In genomic region chr10:95049919-95050318, GRCh38 we compare ENCODE assay signal across 1 cellular context.
TF ChIP-seq lines count a peak whose summit lies in the region.

No MANE protein-coding gene starts in this region.

TF ChIP-seq in H1, 55 proteins besides CTCF, POLR2A, EP300 and RAD21 (continued from another document):
- TF ChIP-seq, protein P1, sequence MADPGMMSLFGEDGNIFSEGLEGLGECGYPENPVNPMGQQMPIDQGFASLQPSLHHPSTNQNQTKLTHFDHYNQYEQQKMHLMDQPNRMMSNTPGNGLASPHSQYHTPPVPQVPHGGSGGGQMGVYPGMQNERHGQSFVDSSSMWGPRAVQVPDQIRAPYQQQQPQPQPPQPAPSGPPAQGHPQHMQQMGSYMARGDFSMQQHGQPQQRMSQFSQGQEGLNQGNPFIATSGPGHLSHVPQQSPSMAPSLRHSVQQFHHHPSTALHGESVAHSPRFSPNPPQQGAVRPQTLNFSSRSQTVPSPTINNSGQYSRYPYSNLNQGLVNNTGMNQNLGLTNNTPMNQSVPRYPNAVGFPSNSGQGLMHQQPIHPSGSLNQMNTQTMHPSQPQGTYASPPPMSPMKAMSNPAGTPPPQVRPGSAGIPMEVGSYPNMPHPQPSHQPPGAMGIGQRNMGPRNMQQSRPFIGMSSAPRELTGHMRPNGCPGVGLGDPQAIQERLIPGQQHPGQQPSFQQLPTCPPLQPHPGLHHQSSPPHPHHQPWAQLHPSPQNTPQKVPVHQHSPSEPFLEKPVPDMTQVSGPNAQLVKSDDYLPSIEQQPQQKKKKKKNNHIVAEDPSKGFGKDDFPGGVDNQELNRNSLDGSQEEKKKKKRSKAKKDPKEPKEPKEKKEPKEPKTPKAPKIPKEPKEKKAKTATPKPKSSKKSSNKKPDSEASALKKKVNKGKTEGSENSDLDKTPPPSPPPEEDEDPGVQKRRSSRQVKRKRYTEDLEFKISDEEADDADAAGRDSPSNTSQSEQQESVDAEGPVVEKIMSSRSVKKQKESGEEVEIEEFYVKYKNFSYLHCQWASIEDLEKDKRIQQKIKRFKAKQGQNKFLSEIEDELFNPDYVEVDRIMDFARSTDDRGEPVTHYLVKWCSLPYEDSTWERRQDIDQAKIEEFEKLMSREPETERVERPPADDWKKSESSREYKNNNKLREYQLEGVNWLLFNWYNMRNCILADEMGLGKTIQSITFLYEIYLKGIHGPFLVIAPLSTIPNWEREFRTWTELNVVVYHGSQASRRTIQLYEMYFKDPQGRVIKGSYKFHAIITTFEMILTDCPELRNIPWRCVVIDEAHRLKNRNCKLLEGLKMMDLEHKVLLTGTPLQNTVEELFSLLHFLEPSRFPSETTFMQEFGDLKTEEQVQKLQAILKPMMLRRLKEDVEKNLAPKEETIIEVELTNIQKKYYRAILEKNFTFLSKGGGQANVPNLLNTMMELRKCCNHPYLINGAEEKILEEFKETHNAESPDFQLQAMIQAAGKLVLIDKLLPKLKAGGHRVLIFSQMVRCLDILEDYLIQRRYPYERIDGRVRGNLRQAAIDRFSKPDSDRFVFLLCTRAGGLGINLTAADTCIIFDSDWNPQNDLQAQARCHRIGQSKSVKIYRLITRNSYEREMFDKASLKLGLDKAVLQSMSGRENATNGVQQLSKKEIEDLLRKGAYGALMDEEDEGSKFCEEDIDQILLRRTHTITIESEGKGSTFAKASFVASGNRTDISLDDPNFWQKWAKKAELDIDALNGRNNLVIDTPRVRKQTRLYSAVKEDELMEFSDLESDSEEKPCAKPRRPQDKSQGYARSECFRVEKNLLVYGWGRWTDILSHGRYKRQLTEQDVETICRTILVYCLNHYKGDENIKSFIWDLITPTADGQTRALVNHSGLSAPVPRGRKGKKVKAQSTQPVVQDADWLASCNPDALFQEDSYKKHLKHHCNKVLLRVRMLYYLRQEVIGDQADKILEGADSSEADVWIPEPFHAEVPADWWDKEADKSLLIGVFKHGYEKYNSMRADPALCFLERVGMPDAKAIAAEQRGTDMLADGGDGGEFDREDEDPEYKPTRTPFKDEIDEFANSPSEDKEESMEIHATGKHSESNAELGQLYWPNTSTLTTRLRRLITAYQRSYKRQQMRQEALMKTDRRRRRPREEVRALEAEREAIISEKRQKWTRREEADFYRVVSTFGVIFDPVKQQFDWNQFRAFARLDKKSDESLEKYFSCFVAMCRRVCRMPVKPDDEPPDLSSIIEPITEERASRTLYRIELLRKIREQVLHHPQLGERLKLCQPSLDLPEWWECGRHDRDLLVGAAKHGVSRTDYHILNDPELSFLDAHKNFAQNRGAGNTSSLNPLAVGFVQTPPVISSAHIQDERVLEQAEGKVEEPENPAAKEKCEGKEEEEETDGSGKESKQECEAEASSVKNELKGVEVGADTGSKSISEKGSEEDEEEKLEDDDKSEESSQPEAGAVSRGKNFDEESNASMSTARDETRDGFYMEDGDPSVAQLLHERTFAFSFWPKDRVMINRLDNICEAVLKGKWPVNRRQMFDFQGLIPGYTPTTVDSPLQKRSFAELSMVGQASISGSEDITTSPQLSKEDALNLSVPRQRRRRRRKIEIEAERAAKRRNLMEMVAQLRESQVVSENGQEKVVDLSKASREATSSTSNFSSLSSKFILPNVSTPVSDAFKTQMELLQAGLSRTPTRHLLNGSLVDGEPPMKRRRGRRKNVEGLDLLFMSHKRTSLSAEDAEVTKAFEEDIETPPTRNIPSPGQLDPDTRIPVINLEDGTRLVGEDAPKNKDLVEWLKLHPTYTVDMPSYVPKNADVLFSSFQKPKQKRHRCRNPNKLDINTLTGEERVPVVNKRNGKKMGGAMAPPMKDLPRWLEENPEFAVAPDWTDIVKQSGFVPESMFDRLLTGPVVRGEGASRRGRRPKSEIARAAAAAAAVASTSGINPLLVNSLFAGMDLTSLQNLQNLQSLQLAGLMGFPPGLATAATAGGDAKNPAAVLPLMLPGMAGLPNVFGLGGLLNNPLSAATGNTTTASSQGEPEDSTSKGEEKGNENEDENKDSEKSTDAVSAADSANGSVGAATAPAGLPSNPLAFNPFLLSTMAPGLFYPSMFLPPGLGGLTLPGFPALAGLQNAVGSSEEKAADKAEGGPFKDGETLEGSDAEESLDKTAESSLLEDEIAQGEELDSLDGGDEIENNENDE (IDR thresholded peaks at IDR 0.05; ENCODE audit: insufficient replicate concordance, low read length) = no peak
- TF ChIP-seq EGR1 (IDR thresholded peaks at IDR 0.05; ENCODE audit: borderline replicate concordance, low read depth, low read length) = no peak
- no peak for TF ChIP-seq POU5F1 (IDR thresholded peaks at IDR 0.05; ENCODE audit: low read depth, low read length)
- TF ChIP-seq TCF12 (IDR thresholded peaks at IDR 0.05; ENCODE audit: low read depth, low read length) = no peak
- no peak for TF ChIP-seq JUN (IDR thresholded peaks at IDR 0.05; ENCODE audit: low read depth, low read length)
- no peak for TF ChIP-seq SP2 (IDR thresholded peaks at IDR 0.05; ENCODE audit: low read length)
- TF ChIP-seq BCL11A (IDR thresholded peaks at IDR 0.05; ENCODE audit: low read depth in 2 of 2, low read length in 2 of 2) = no peak
- no peak for TF ChIP-seq SUZ12 (IDR thresholded peaks at IDR 0.05; ENCODE audit: low read length)
- TF ChIP-seq HDAC2 (IDR thresholded peaks at IDR 0.05; ENCODE audit: borderline replicate concordance in 1 of 2, low read depth in 2 of 2, low read length in 2 of 2) = no peak
- no peak for TF ChIP-seq KDM5A (IDR thresholded peaks at IDR 0.05; ENCODE audit: low read length)
- TF ChIP-seq TBP (IDR thresholded peaks at IDR 0.05; ENCODE audit: low read depth, low read length) = no peak
